2 cellular contexts compared by ENCODE assay signal in the genomic region with DNA sequence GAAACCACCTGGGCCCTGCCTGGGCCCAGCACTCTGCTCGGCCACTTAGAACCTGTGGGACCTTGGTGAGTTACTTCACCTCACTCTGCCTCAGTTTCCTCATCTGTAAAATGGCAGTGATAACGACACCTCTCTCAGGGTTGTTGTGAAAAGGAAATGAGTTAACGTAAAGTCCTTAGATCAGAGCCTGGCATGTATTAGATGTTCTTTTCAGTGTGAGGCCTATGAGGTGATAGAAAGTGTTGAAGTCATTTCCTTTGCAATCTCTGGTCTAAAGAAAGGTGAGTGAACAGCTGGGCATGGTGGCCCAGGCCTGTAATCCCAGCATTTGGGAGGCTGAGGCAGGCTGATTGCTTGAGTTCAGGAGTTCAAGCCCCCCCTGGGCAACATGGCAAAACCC.
TF ChIP-seq lines count a peak whose summit lies in the region.

No MANE protein-coding gene starts in this region.

TF ChIP-seq in GM12878, 131 proteins besides CTCF, POLR2A, EP300 and RAD21 (continues in another document):
- TF ChIP-seq HCFC1 (IDR thresholded peaks at IDR 0.05; ENCODE audit: low read length), result no peak
- no peak for TF ChIP-seq SMAD1 (IDR thresholded peaks at IDR 0.05; ENCODE audit: low read depth, partially characterized antibody)
- TF ChIP-seq CBFB (IDR thresholded peaks at IDR 0.05; ENCODE audit: low read depth), result no peak
- TF ChIP-seq ZZZ3 (IDR thresholded peaks at IDR 0.05; ENCODE audit: control insufficient read depth, insufficient read length, low read depth), result no peak
- no peak for TF ChIP-seq RBBP5 (conservative IDR thresholded peaks at IDR 0.05)
- no peak for TF ChIP-seq BHLHE40 (IDR thresholded peaks at IDR 0.05; ENCODE audit: borderline replicate concordance in 1 of 2, low read depth in 2 of 2, low read length in 1 of 2)
- peak; percentile 22; the same call in 1 of the 2 replicates for TF ChIP-seq FOXM1 (IDR thresholded peaks at IDR 0.05; ENCODE audit: low read depth, low read length)
- TF ChIP-seq MYB (IDR thresholded peaks at IDR 0.05; ENCODE audit: borderline replicate concordance, low read depth, low read length), result no peak
- no peak for TF ChIP-seq POLR2AphosphoS2 (IDR thresholded peaks at IDR 0.05; ENCODE audit: low read depth, low read length)
- TF ChIP-seq NFIC (IDR thresholded peaks at IDR 0.05; ENCODE audit: low read depth, low read length), result 0 out of 2 replicates have a peak, but pooled peaks have one; percentile 1
- no peak for TF ChIP-seq MEF2B (IDR thresholded peaks at IDR 0.05; ENCODE audit: partially characterized antibody, poor library complexity, severe bottlenecking)
- TF ChIP-seq MTA3 (IDR thresholded peaks at IDR 0.05; ENCODE audit: borderline replicate concordance, low read length), result no peak
- TF ChIP-seq CHD2 (IDR thresholded peaks at IDR 0.05; ENCODE audit: borderline replicate concordance, low read depth, low read length), result no peak
- TF ChIP-seq MXI1 (IDR thresholded peaks at IDR 0.05; ENCODE audit: low read depth, low read length), result no peak
- TF ChIP-seq TBL1XR1 (IDR thresholded peaks at IDR 0.05; ENCODE audit: low read depth, low read length), result no peak
- TF ChIP-seq PML (IDR thresholded peaks at IDR 0.05; ENCODE audit: low read length), result no peak
- 0 out of 2 replicates have a peak, but pooled peaks have one; percentile 9 for TF ChIP-seq TCF12 (IDR thresholded peaks at IDR 0.05; ENCODE audit: low read depth, low read length)
- no peak for TF ChIP-seq ZSCAN29 (IDR thresholded peaks at IDR 0.05)
- TF ChIP-seq ZBED1 (IDR thresholded peaks at IDR 0.05; ENCODE audit: borderline replicate concordance), result no peak
- no peak for TF ChIP-seq NR2C2 (IDR thresholded peaks at IDR 0.05; ENCODE audit: borderline replicate concordance, control insufficient read depth, insufficient read length, low read depth)
- TF ChIP-seq ZNF207 (IDR thresholded peaks at IDR 0.05; ENCODE audit: borderline replicate concordance), result no peak
- no peak for TF ChIP-seq SPI1 (IDR thresholded peaks at IDR 0.05; ENCODE audit: borderline replicate concordance, insufficient read depth, low read depth, low read length)
- peak; percentile 82 for TF ChIP-seq CREB1 (IDR thresholded peaks at IDR 0.05; ENCODE audit: low read depth)
- TF ChIP-seq BMI1 (IDR thresholded peaks at IDR 0.05; ENCODE audit: borderline replicate concordance), result no peak
- TF ChIP-seq POLR2AphosphoS5 (IDR thresholded peaks at IDR 0.05; ENCODE audit: low read length), result no peak
- no peak for TF ChIP-seq BCL11A (IDR thresholded peaks at IDR 0.05; ENCODE audit: low read depth, low read length)
- TF ChIP-seq, protein P1, sequence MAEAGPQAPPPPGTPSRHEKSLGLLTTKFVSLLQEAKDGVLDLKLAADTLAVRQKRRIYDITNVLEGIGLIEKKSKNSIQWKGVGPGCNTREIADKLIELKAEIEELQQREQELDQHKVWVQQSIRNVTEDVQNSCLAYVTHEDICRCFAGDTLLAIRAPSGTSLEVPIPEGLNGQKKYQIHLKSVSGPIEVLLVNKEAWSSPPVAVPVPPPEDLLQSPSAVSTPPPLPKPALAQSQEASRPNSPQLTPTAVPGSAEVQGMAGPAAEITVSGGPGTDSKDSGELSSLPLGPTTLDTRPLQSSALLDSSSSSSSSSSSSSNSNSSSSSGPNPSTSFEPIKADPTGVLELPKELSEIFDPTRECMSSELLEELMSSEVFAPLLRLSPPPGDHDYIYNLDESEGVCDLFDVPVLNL (IDR thresholded peaks at IDR 0.05; ENCODE audit: low read depth, low read length), result no peak
- TF ChIP-seq SP1 (IDR thresholded peaks at IDR 0.05; ENCODE audit: low read depth, low read length), result no peak
- TF ChIP-seq GABPA (IDR thresholded peaks at IDR 0.05; ENCODE audit: low read depth), result 0 out of 2 replicates have a peak, but pooled peaks have one; percentile 24
- no peak for TF ChIP-seq RB1 (IDR thresholded peaks at IDR 0.05; ENCODE audit: borderline replicate concordance)
- TF ChIP-seq TAF1 (IDR thresholded peaks at IDR 0.05; ENCODE audit: borderline replicate concordance, low read depth, low read length), result no peak
- TF ChIP-seq MTA2 (IDR thresholded peaks at IDR 0.05; ENCODE audit: low read depth), result no peak
- no peak for TF ChIP-seq SMC3 (IDR thresholded peaks at IDR 0.05; ENCODE audit: borderline replicate concordance, low read length)
- no peak for TF ChIP-seq EGR1 (IDR thresholded peaks at IDR 0.05; ENCODE audit: borderline replicate concordance in 1 of 2, low read depth in 2 of 2, low read length in 2 of 2)
- no peak for TF ChIP-seq MEF2A (IDR thresholded peaks at IDR 0.05; ENCODE audit: insufficient read depth, low read depth, low read length)
- TF ChIP-seq, protein P2, sequence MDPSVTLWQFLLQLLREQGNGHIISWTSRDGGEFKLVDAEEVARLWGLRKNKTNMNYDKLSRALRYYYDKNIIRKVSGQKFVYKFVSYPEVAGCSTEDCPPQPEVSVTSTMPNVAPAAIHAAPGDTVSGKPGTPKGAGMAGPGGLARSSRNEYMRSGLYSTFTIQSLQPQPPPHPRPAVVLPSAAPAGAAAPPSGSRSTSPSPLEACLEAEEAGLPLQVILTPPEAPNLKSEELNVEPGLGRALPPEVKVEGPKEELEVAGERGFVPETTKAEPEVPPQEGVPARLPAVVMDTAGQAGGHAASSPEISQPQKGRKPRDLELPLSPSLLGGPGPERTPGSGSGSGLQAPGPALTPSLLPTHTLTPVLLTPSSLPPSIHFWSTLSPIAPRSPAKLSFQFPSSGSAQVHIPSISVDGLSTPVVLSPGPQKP (IDR thresholded peaks at IDR 0.05; ENCODE audit: low read depth, low read length), result no peak
- TF ChIP-seq BACH1 (IDR thresholded peaks at IDR 0.05; ENCODE audit: borderline replicate concordance), result no peak
- no peak for TF ChIP-seq YBX1 (IDR thresholded peaks at IDR 0.05)
- TF ChIP-seq BRCA1 (IDR thresholded peaks at IDR 0.05; ENCODE audit: low read depth, low read length), result no peak

TF ChIP-seq in GM23338, 12 proteins besides CTCF, POLR2A, EP300 and RAD21:
- TF ChIP-seq, protein P3, sequence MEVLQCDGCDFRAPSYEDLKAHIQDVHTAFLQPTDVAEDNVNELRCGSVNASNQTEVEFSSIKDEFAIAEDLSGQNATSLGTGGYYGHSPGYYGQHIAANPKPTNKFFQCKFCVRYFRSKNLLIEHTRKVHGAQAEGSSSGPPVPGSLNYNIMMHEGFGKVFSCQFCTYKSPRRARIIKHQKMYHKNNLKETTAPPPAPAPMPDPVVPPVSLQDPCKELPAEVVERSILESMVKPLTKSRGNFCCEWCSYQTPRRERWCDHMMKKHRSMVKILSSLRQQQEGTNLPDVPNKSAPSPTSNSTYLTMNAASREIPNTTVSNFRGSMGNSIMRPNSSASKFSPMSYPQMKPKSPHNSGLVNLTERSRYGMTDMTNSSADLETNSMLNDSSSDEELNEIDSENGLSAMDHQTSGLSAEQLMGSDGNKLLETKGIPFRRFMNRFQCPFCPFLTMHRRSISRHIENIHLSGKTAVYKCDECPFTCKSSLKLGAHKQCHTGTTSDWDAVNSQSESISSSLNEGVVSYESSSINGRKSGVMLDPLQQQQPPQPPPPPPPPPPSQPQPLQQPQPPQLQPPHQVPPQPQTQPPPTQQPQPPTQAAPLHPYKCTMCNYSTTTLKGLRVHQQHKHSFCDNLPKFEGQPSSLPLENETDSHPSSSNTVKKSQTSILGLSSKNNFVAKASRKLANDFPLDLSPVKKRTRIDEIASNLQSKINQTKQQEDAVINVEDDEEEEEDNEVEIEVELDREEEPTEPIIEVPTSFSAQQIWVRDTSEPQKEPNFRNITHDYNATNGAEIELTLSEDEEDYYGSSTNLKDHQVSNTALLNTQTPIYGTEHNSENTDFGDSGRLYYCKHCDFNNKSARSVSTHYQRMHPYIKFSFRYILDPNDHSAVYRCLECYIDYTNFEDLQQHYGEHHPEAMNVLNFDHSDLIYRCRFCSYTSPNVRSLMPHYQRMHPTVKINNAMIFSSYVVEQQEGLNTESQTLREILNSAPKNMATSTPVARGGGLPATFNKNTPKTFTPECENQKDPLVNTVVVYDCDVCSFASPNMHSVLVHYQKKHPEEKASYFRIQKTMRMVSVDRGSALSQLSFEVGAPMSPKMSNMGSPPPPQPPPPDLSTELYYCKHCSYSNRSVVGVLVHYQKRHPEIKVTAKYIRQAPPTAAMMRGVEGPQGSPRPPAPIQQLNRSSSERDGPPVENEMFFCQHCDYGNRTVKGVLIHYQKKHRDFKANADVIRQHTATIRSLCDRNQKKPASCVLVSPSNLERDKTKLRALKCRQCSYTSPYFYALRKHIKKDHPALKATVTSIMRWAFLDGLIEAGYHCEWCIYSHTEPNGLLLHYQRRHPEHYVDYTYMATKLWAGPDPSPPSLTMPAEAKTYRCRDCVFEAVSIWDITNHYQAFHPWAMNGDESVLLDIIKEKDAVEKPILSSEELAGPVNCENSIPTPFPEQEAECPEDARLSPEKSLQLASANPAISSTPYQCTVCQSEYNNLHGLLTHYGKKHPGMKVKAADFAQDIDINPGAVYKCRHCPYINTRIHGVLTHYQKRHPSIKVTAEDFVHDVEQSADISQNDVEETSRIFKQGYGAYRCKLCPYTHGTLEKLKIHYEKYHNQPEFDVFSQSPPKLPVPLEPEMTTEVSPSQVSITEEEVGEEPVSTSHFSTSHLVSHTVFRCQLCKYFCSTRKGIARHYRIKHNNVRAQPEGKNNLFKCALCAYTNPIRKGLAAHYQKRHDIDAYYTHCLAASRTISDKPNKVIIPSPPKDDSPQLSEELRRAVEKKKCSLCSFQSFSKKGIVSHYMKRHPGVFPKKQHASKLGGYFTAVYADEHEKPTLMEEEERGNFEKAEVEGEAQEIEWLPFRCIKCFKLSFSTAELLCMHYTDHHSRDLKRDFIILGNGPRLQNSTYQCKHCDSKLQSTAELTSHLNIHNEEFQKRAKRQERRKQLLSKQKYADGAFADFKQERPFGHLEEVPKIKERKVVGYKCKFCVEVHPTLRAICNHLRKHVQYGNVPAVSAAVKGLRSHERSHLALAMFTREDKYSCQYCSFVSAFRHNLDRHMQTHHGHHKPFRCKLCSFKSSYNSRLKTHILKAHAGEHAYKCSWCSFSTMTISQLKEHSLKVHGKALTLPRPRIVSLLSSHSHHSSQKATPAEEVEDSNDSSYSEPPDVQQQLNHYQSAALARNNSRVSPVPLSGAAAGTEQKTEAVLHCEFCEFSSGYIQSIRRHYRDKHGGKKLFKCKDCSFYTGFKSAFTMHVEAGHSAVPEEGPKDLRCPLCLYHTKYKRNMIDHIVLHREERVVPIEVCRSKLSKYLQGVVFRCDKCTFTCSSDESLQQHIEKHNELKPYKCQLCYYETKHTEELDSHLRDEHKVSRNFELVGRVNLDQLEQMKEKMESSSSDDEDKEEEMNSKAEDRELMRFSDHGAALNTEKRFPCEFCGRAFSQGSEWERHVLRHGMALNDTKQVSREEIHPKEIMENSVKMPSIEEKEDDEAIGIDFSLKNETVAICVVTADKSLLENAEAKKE (CRISPR knock-in tag; IDR thresholded peaks at IDR 0.05), result no peak
- TF ChIP-seq ZNF114 (CRISPR knock-in tag; IDR thresholded peaks at IDR 0.05) (no peak), CREB1 (CRISPR knock-in tag; IDR thresholded peaks at IDR 0.05; ENCODE audit: low read depth) (no peak), ZNF331 (CRISPR knock-in tag; IDR thresholded peaks at IDR 0.05; ENCODE audit: low read depth) (no peak), POLR2AphosphoS5 (IDR thresholded peaks at IDR 0.05; ENCODE audit: low read depth) (no peak), EZH2phosphoT487 (IDR thresholded peaks at IDR 0.05; ENCODE audit: unreplicated experiment) (no peak), NANOG (IDR thresholded peaks at IDR 0.05; ENCODE audit: borderline replicate concordance) (no peak), STAT1 (IDR thresholded peaks at IDR 0.05; ENCODE audit: unreplicated experiment) (no peak), EZH2 (IDR thresholded peaks at IDR 0.05; ENCODE audit: low read depth, unreplicated experiment) (no peak), JUNB (IDR thresholded peaks at IDR 0.05; ENCODE audit: unreplicated experiment) (no peak)
- TF ChIP-seq, protein P4, sequence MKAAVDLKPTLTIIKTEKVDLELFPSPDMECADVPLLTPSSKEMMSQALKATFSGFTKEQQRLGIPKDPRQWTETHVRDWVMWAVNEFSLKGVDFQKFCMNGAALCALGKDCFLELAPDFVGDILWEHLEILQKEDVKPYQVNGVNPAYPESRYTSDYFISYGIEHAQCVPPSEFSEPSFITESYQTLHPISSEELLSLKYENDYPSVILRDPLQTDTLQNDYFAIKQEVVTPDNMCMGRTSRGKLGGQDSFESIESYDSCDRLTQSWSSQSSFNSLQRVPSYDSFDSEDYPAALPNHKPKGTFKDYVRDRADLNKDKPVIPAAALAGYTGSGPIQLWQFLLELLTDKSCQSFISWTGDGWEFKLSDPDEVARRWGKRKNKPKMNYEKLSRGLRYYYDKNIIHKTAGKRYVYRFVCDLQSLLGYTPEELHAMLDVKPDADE (IDR thresholded peaks at IDR 0.05), result no peak
- TF ChIP-seq, protein P5, sequence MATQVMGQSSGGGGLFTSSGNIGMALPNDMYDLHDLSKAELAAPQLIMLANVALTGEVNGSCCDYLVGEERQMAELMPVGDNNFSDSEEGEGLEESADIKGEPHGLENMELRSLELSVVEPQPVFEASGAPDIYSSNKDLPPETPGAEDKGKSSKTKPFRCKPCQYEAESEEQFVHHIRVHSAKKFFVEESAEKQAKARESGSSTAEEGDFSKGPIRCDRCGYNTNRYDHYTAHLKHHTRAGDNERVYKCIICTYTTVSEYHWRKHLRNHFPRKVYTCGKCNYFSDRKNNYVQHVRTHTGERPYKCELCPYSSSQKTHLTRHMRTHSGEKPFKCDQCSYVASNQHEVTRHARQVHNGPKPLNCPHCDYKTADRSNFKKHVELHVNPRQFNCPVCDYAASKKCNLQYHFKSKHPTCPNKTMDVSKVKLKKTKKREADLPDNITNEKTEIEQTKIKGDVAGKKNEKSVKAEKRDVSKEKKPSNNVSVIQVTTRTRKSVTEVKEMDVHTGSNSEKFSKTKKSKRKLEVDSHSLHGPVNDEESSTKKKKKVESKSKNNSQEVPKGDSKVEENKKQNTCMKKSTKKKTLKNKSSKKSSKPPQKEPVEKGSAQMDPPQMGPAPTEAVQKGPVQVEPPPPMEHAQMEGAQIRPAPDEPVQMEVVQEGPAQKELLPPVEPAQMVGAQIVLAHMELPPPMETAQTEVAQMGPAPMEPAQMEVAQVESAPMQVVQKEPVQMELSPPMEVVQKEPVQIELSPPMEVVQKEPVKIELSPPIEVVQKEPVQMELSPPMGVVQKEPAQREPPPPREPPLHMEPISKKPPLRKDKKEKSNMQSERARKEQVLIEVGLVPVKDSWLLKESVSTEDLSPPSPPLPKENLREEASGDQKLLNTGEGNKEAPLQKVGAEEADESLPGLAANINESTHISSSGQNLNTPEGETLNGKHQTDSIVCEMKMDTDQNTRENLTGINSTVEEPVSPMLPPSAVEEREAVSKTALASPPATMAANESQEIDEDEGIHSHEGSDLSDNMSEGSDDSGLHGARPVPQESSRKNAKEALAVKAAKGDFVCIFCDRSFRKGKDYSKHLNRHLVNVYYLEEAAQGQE (IDR thresholded peaks at IDR 0.05; ENCODE audit: unreplicated experiment), result no peak
